Comparison of ENCODE assay signal across 34 cellular contexts in genomic region chr3:146395164-146395563, GRCh38.
"Had no signal": no experiment of that assay in that cellular context is flagged by ENCODE, and none has a peak within 500 bp of the region (broad histone marks: within the 10 kb centered on the region; RNA-seq: fewer than 3 reads in every experiment).

No MANE protein-coding gene starts in this region.

- H3K36me3 ChIP-seq: adrenal gland, breast epithelium, MG63, Peyer's patch, WERI-Rb-1 had no signal

- H3K27ac ChIP-seq: adrenal gland, body of pancreas, breast epithelium, Peyer's patch, RWPE1, WERI-Rb-1 had no signal

- H3K4me1 ChIP-seq: adrenal gland, breast epithelium, Peyer's patch had no signal

- H3K27me3 ChIP-seq: adrenal gland, body of pancreas, breast epithelium, MG63, Peyer's patch had no signal

- DNase-seq: activated CD4-positive, alpha-beta T cell treated with anti-CD3 and anti-CD28 coated beads for 1 hour; activated CD4-positive, alpha-beta T cell treated with anti-CD3 and anti-CD28 coated beads for 48 hours; activated CD4-positive, CD25-positive, alpha-beta regulatory T cell; activated CD8-positive, alpha-beta T cell treated with anti-CD3 and anti-CD28 coated beads for 36 hours; activated gamma-delta T cell treated with Interleukin-2 at 50 U/mL for 16 hours; activated naive CD4-positive, alpha-beta T cell treated with anti-CD3 and anti-CD28 coated beads for 36 hours; activated T-cell treated with anti-CD3 and anti-CD28 coated beads, Interleukin-2, amount 50 U/mL, for 1 hour; adrenal gland; body of pancreas; Kasumi-1; KG1; MG63; NCI-H1048; NCI-H1105 treated with DMSO at 0.1 percent for 48 hours; NCI-H1436; NCI-H1694; NCI-H2029; NCI-H345; NCI-H510A; NCI-H526; NCI-H748 treated with DMSO at 0.1 percent for 48 hours; NK-92 treated with Interleukin-12 subunit alpha and Interleukin-12 subunit beta, amount 100 ng/mL, for 24 hours; PC-3; Peyer's patch; SW 1271; T-helper 1 cell; T-helper 2 cell; T-helper 9 cell; WERI-Rb-1 had no signal

- FAIRE-seq: astrocyte had no signal

- H3K4me3 ChIP-seq: adrenal gland, body of pancreas, breast epithelium, MG63, Peyer's patch had no signal

- ATAC-seq: activated CD8-positive, alpha-beta T cell treated with anti-CD3 and anti-CD28 coated beads for 36 hours; activated naive CD4-positive, alpha-beta T cell treated with anti-CD3 and anti-CD28 coated beads, Interleukin-2, amount 50 U/mL, for 72 hours; body of pancreas; PC-3; Right ventricle myocardium inferior had no signal

- H3K9me3 ChIP-seq: adrenal gland, body of pancreas, breast epithelium, Peyer's patch had no signal
